9 cellular contexts compared by ENCODE assay signal in the genomic region with DNA sequence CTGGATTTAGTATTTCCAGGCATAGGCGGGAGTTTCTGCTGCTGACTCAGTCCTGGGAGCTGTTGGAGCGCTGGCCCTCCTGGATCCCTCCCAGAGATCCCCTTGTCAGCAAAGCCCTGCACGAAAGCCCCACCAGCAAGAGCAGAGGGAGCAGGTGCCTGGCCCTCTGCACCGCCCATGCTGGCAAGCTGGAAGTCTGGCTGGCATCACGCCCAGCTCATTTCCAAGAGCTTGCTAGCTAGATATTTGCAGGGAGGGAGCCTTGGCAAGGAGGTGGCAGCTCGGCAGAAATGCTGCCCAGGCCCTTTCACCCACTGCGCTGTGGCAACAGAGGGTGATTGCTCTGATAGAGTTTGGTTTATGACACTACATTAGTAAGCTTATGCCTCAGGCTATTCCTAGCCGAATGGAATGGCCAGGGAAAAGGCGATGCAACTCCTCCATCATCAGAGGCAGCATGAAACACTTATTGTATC.
DNase-seq lines count a peak whose midpoint lies in the region; ATAC-seq lines count a peak whose summit lies in the region.
"Had no signal": no experiment of that assay in that cellular context is flagged by ENCODE, and none has a peak within 500 bp of the region (broad histone marks: within the 10 kb centered on the region; RNA-seq: fewer than 3 reads in every experiment).

No MANE protein-coding gene starts in this region.

- no peak overlapping the region for H3K27ac Mint-ChIP-seq in stimulated activated naive CD8-positive, alpha-beta T cell treated with anti-CD3 and anti-CD28 coated beads, Interleukin-15, amount 100 ng/mL, for 72 hours
- H3K27ac Mint-ChIP-seq in activated T-cell treated with anti-CD3 and anti-CD28 coated beads, Interleukin-2, amount 50 U/mL, for 72 hours = no peak overlapping the region
- H3K27ac Mint-ChIP-seq: CD4-positive, alpha-beta T cell had no signal

- H3K27ac ChIP-seq in caudate nucleus (ENCODE audit: low read depth, low read length) = no peak overlapping the region

- no peak overlapping the region for H3K4me3 Mint-ChIP-seq in stimulated activated naive CD8-positive, alpha-beta T cell treated with anti-CD3 and anti-CD28 coated beads, Interleukin-15, amount 100 ng/mL, for 72 hours
- no peak overlapping the region for H3K4me3 Mint-ChIP-seq in activated T-cell treated with anti-CD3 and anti-CD28 coated beads, Interleukin-2, amount 50 U/mL, for 72 hours
- H3K4me3 Mint-ChIP-seq: CD4-positive, alpha-beta T cell had no signal

- peaks cover 2% of the 10 kb centered on the region for H3K27me3 Mint-ChIP-seq in stimulated activated naive CD8-positive, alpha-beta T cell treated with anti-CD3 and anti-CD28 coated beads, Interleukin-15, amount 100 ng/mL, for 72 hours
- no peaks in the 10 kb centered on the region for H3K27me3 Mint-ChIP-seq in activated T-cell treated with anti-CD3 and anti-CD28 coated beads, Interleukin-2, amount 50 U/mL, for 72 hours (ENCODE audit: low read depth)

- H3K9me3 Mint-ChIP-seq in stimulated activated naive CD8-positive, alpha-beta T cell treated with anti-CD3 and anti-CD28 coated beads, Interleukin-15, amount 100 ng/mL, for 72 hours = peaks cover 0 to 6% of the 10 kb centered on the region in 2 donors
- no peaks in the 10 kb centered on the region for H3K9me3 Mint-ChIP-seq in activated T-cell treated with anti-CD3 and anti-CD28 coated beads, Interleukin-2, amount 50 U/mL, for 72 hours
- H3K9me3 Mint-ChIP-seq: CD4-positive, alpha-beta T cell had no signal

- DNase-seq in AG08396 (ENCODE audit: low spot score) (peak; percentile 17), NCI-H2029 treated with DMSO at 0.1 percent for 48 hours (lab: John Stamatoyannopoulos, UW) (peak; percentile 85), caudate nucleus (lab: John Stamatoyannopoulos, UW) (peak in 60 of 61 donors; percentile 10 to 95 (median 72)), lung microvascular endothelial cell (ENCODE audit: low read depth in 2 of 2) (peak; percentile 11 to 25)
- no peak for DNase-seq in stimulated activated naive CD8-positive, alpha-beta T cell treated with anti-CD3 and anti-CD28 coated beads, Interleukin-15, amount 100 ng/mL, for 72 hours
- no peak for DNase-seq in activated T-cell treated with anti-CD3 and anti-CD28 coated beads, Interleukin-2, amount 50 U/mL, for 72 hours
- DNase-seq: CD4-positive, alpha-beta T cell had no signal

- no peak for ATAC-seq in stimulated activated naive CD8-positive, alpha-beta T cell treated with anti-CD3 and anti-CD28 coated beads, Interleukin-15, amount 100 ng/mL, for 72 hours
- ATAC-seq in activated T-cell treated with anti-CD3 and anti-CD28 coated beads, Interleukin-2, amount 50 U/mL, for 72 hours (replicated peaks in 1 of 2) = no peak
- no peak for ATAC-seq in GM18868 (IDR thresholded peaks at IDR 0.05; ENCODE audit: unreplicated experiment)
- ATAC-seq in GM21619 (IDR thresholded peaks at IDR 0.05; ENCODE audit: unreplicated experiment) = no peak

- no peaks in the 10 kb centered on the region for H3K36me3 Mint-ChIP-seq in activated T-cell treated with anti-CD3 and anti-CD28 coated beads, Interleukin-2, amount 50 U/mL, for 72 hours (ENCODE audit: insufficient read depth in 2 of 2)

- no peaks in the 10 kb centered on the region for H3K4me1 Mint-ChIP-seq in stimulated activated naive CD8-positive, alpha-beta T cell treated with anti-CD3 and anti-CD28 coated beads, Interleukin-15, amount 100 ng/mL, for 72 hours
- no peaks in the 10 kb centered on the region for H3K4me1 Mint-ChIP-seq in activated T-cell treated with anti-CD3 and anti-CD28 coated beads, Interleukin-2, amount 50 U/mL, for 72 hours (ENCODE audit: low read depth)

Comparison
In these comparisons a context has a peak if more than half of its experiments do, and no peak if none do; other contexts are left out.
1. DNase-seq: peak in AG08396 (single experiment), NCI-H2029 treated with DMSO at 0.1 percent for 48 hours (single experiment), caudate nucleus (60 of 61) and lung microvascular endothelial cell (2 of 2); none in stimulated activated naive CD8-positive, alpha-beta T cell treated with anti-CD3 and anti-CD28 coated beads, Interleukin-15, amount 100 ng/mL, for 72 hours (0 of 2) and activated T-cell treated with anti-CD3 and anti-CD28 coated beads, Interleukin-2, amount 50 U/mL, for 72 hours (0 of 2).